ENCODE assay signal across 1 cellular context in genomic region chr13:32142956-32143375, GRCh38.
TF ChIP-seq lines count a peak whose summit lies in the region.

No MANE protein-coding gene starts in this region.

TF ChIP-seq in HepG2, 621 proteins besides CTCF, POLR2A, EP300 and RAD21 (continued from another document and continues in another):
- TF ChIP-seq ZBTB4 (CRISPR knock-in tag; IDR thresholded peaks at IDR 0.05; ENCODE audit: borderline replicate concordance) (no peak), MAF1 (CRISPR knock-in tag; IDR thresholded peaks at IDR 0.05; ENCODE audit: borderline replicate concordance) (peak; percentile 61; the same call in 1 of the 2 replicates), ZNF326 (CRISPR knock-in tag; IDR thresholded peaks at IDR 0.05; ENCODE audit: borderline replicate concordance) (no peak), HBP1 (CRISPR knock-in tag; IDR thresholded peaks at IDR 0.05; ENCODE audit: low read depth) (peak; percentile 67; the same call in 1 of the 2 replicates), ZNF263 (CRISPR knock-in tag; IDR thresholded peaks at IDR 0.05) (no peak), CREBL2 (CRISPR knock-in tag; IDR thresholded peaks at IDR 0.05; ENCODE audit: borderline replicate concordance) (no peak), ZBTB38 (CRISPR knock-in tag; IDR thresholded peaks at IDR 0.05) (no peak), ZNF883 (CRISPR knock-in tag; IDR thresholded peaks at IDR 0.05; ENCODE audit: not compliant biosample characterization) (no peak), GABPA (IDR thresholded peaks at IDR 0.05; ENCODE audit: low read depth, low read length) (no peak), GABPA (CRISPR knock-in tag; IDR thresholded peaks at IDR 0.05; ENCODE audit: low read depth) (peak; percentile 78), ZNF703 (CRISPR knock-in tag; IDR thresholded peaks at IDR 0.05; ENCODE audit: borderline replicate concordance) (no peak), NR2F2 (IDR thresholded peaks at IDR 0.05; ENCODE audit: borderline replicate concordance, low read depth) (peak; percentile 76; the same call in 1 of the 2 replicates), ZNF10 (CRISPR knock-in tag; IDR thresholded peaks at IDR 0.05; ENCODE audit: borderline replicate concordance, low read depth) (no peak), ZNF337 (CRISPR knock-in tag; IDR thresholded peaks at IDR 0.05; ENCODE audit: borderline replicate concordance, low read depth) (no peak), ATF6 (CRISPR knock-in tag; conservative IDR thresholded peaks at IDR 0.05) (no peak), ZNF331 (CRISPR knock-in tag; IDR thresholded peaks at IDR 0.05) (peak; percentile 94), IRF1 (CRISPR knock-in tag; IDR thresholded peaks at IDR 0.05; ENCODE audit: low read depth) (no peak), TSC22D2 (CRISPR knock-in tag; IDR thresholded peaks at IDR 0.05; ENCODE audit: borderline replicate concordance) (peak; percentile 69; the same call in 1 of the 2 replicates), HIVEP1 (CRISPR knock-in tag; IDR thresholded peaks at IDR 0.05) (no peak), FOXA1 (IDR thresholded peaks at IDR 0.05) (no peak), FOXA1 (CRISPR knock-in tag; IDR thresholded peaks at IDR 0.05) (peak; percentile 76), TBX2 (CRISPR knock-in tag; IDR thresholded peaks at IDR 0.05; ENCODE audit: borderline replicate concordance) (peak; percentile 83), ZNF792 (CRISPR knock-in tag; IDR thresholded peaks at IDR 0.05) (peak; percentile 71), ZNF574 (CRISPR knock-in tag; IDR thresholded peaks at IDR 0.05) (peak; percentile 75), PRDM4 (CRISPR knock-in tag; IDR thresholded peaks at IDR 0.05; ENCODE audit: borderline replicate concordance) (no peak), ZFYVE20 (CRISPR knock-in tag; IDR thresholded peaks at IDR 0.05; ENCODE audit: borderline replicate concordance, low read depth) (no peak), CBFB (CRISPR knock-in tag; IDR thresholded peaks at IDR 0.05) (peak; percentile 81), NCOA1 (CRISPR knock-in tag; IDR thresholded peaks at IDR 0.05) (0 out of 2 replicates have a peak, but pooled peaks have one; percentile 30), BRD4 (CRISPR knock-in tag; IDR thresholded peaks at IDR 0.05) (peak; percentile 71; the same call in 1 of the 2 replicates), CSRNP2 (CRISPR knock-in tag; conservative IDR thresholded peaks at IDR 0.05; ENCODE audit: low read depth) (no peak), MED1 (CRISPR knock-in tag; IDR thresholded peaks at IDR 0.05) (peak; percentile 98), RELA (CRISPR knock-in tag; IDR thresholded peaks at IDR 0.05) (no peak), ZNF136 (CRISPR knock-in tag; IDR thresholded peaks at IDR 0.05; ENCODE audit: low read depth) (no peak), FOXP1 (IDR thresholded peaks at IDR 0.05) (no peak), FOXP1 (CRISPR knock-in tag; IDR thresholded peaks at IDR 0.05) (peak; percentile 91), GATA4 (IDR thresholded peaks at IDR 0.05; ENCODE audit: borderline replicate concordance, low read depth) (peak; percentile 78; the same call in 1 of the 2 replicates), PLRG1 (conservative IDR thresholded peaks at IDR 0.05) (no peak), ZNF563 (CRISPR knock-in tag; IDR thresholded peaks at IDR 0.05) (no peak), NFE2L2 (IDR thresholded peaks at IDR 0.05; ENCODE audit: low read length) (no peak), NFYC (CRISPR knock-in tag; IDR thresholded peaks at IDR 0.05) (peak; percentile 22; the same call in 1 of the 2 replicates), JDP2 (CRISPR knock-in tag; IDR thresholded peaks at IDR 0.05; ENCODE audit: borderline replicate concordance) (no peak), ZNF430 (CRISPR knock-in tag; IDR thresholded peaks at IDR 0.05) (no peak; the same call in 1 of the 2 replicates), HINFP (CRISPR knock-in tag; IDR thresholded peaks at IDR 0.05; ENCODE audit: low read depth) (0 out of 2 replicates have a peak, but pooled peaks have one; percentile 54), BCL3 (CRISPR knock-in tag; IDR thresholded peaks at IDR 0.05) (no peak), ZNF746 (CRISPR knock-in tag; IDR thresholded peaks at IDR 0.05) (no peak), ZNF543 (CRISPR knock-in tag; IDR thresholded peaks at IDR 0.05) (no peak), RFX3 (CRISPR knock-in tag; IDR thresholded peaks at IDR 0.05) (no peak)
